ENCODE assay signal across 8 cellular contexts in genomic region chr20:47574616-47575401, GRCh38.
A peak's percentile ranks its signal among the peaks of the same experiment; 100 is the strongest.
DNase-seq lines count a peak whose midpoint lies in the region; ATAC-seq and TF ChIP-seq lines count a peak whose summit lies in the region.

No MANE protein-coding gene starts in this region.

- H3K4me3 Mint-ChIP-seq in CD14-positive monocyte: no peak overlapping the region

- no peak overlapping the region for H3K23ac ChIP-seq in mesendoderm (ENCODE audit: low read length)

- DNase-seq in RKO (ENCODE audit: low spot score): peak; percentile 5
- peak; percentile 40 for DNase-seq in glomerular visceral epithelial cell (ENCODE audit: extremely low spot score)
- DNase-seq in activated CD8-positive, alpha-beta memory T cell treated with anti-CD3 and anti-CD28 coated beads for 24 hours: no peak
- DNase-seq in CD14-positive monocyte (ENCODE audit: low spot score): no peak
- no peak for DNase-seq in mesendoderm

- H3K4me2 ChIP-seq in BLaER1 (peak overlapping the region; percentile 64), mesendoderm (ENCODE audit: low read length) (no peak overlapping the region)

- H3K4me1 Mint-ChIP-seq in CD14-positive monocyte: peaks cover 40% of the 10 kb centered on the region

- no peak overlapping the region for H3K56ac ChIP-seq in mesendoderm (ENCODE audit: low read length)

- peaks cover 8 to 22% of the 10 kb centered on the region in 2 donors for H3K36me3 Mint-ChIP-seq in CD14-positive monocyte

- peaks cover 0 to 2% (median 0%) of the 10 kb centered on the region in 3 donors for H3K27me3 Mint-ChIP-seq in CD14-positive monocyte (ENCODE audit: low read depth in 3 of 3)

- peaks cover 0 to 8% (median 1%) of the 10 kb centered on the region in 7 donors for H3K9me3 Mint-ChIP-seq in CD14-positive monocyte

- H4K20me1 ChIP-seq in BLaER1: 0 out of 2 replicates have a peak, but pooled peaks cover 11% of the 10 kb centered on the region

- H3K36me3 ChIP-seq in BLaER1 (peaks cover 31% of the 10 kb centered on the region), HUES48 (ENCODE audit: control insufficient read depth, insufficient read depth, low read length) (no peaks in the 10 kb centered on the region), mesendoderm (ENCODE audit: control insufficient read depth, insufficient read depth, low read length) (no peaks in the 10 kb centered on the region)

- H3K27ac ChIP-seq in BLaER1: peak overlapping the region; percentile 18; the same call in 1 of the 2 replicates
- H3K27ac ChIP-seq in HUES48 (ENCODE audit: low read depth, low read length): peak overlapping the region; percentile 22
- H3K27ac ChIP-seq in mesendoderm (ENCODE audit: low read depth, low read length): no peak overlapping the region

- H3K4ac ChIP-seq in mesendoderm (ENCODE audit: low read depth, low read length): no peak overlapping the region

- H3K79me2 ChIP-seq in mesendoderm (ENCODE audit: control insufficient read depth, insufficient read depth, low read length): peaks cover 3% of the 10 kb centered on the region

- no peak overlapping the region for H2BK15ac ChIP-seq in mesendoderm (replicated peaks; ENCODE audit: low read depth)

- H3K4me3 ChIP-seq in BLaER1: no peak overlapping the region
- 0 out of 2 replicates have a peak overlapping the region, but pooled peaks have one; percentile 14 for H3K4me3 ChIP-seq in HUES48 (ENCODE audit: low read depth, low read length)
- H3K4me3 ChIP-seq in mesendoderm (ENCODE audit: low read length): no peak overlapping the region

- H3K4me1 ChIP-seq in BLaER1: peaks cover 46% of the 10 kb centered on the region
- H3K4me1 ChIP-seq in HUES48 (ENCODE audit: control insufficient read depth, insufficient read depth, low read length): peaks cover 49% of the 10 kb centered on the region
- H3K4me1 ChIP-seq in mesendoderm (ENCODE audit: control insufficient read depth, low read depth, low read length): peaks cover 5% of the 10 kb centered on the region

- H3K18ac ChIP-seq in mesendoderm (ENCODE audit: low read length): no peak overlapping the region

- no peak overlapping the region for H2AK5ac ChIP-seq in mesendoderm (ENCODE audit: low read length)

- intact Hi-C loops in CD14-positive monocyte (cut with micrococcal nuclease): no loop called here

- no peak overlapping the region for H4K8ac ChIP-seq in mesendoderm (ENCODE audit: low read depth, low read length)

- H3K79me1 ChIP-seq in mesendoderm (ENCODE audit: low read length): peaks cover 4% of the 10 kb centered on the region

- H2BK5ac ChIP-seq in mesendoderm (ENCODE audit: low read length): no peak overlapping the region

- no peaks in the 10 kb centered on the region for H3K27me3 ChIP-seq in BLaER1
- no peaks in the 10 kb centered on the region for H3K27me3 ChIP-seq in HUES48 (ENCODE audit: control insufficient read depth, insufficient read depth, low read length)
- H3K27me3 ChIP-seq in mesendoderm (ENCODE audit: insufficient read depth, low read length, poor library complexity): no peaks in the 10 kb centered on the region

- no CpG with 5 or more reads among the region's 4 CpGs for WGBS in mesendoderm (ENCODE audit: extremely low coverage, insufficient coverage, low lambda C conversion rate)

- H3K9ac ChIP-seq in BLaER1: no peak overlapping the region
- H3K9ac ChIP-seq in HUES48 (ENCODE audit: low read depth, low read length): no peak overlapping the region
- no peak overlapping the region for H3K9ac ChIP-seq in mesendoderm (ENCODE audit: low read length)

- TF ChIP-seq CTCF in CD14-positive monocyte (IDR thresholded peaks at IDR 0.05): no peak

- no peak for ATAC-seq in GM19395 (IDR thresholded peaks at IDR 0.05; ENCODE audit: unreplicated experiment)

- no peak overlapping the region for H4K5ac ChIP-seq in mesendoderm (ENCODE audit: low read length)

- no peak overlapping the region for H2BK120ac ChIP-seq in mesendoderm (ENCODE audit: low read depth, low read length)

- H3K27ac Mint-ChIP-seq in CD14-positive monocyte: no peak overlapping the region

- peaks cover 29% of the 10 kb centered on the region for H3K9me3 ChIP-seq in BLaER1
- H3K9me3 ChIP-seq in HUES48 (ENCODE audit: control insufficient read depth, insufficient read depth, low read length): no peaks in the 10 kb centered on the region

Comparison
In these comparisons a context has a peak if more than half of its experiments do, and no peak if none do; other contexts are left out.
1. DNase-seq: peak in RKO (single experiment) and glomerular visceral epithelial cell (single experiment); none in activated CD8-positive, alpha-beta memory T cell treated with anti-CD3 and anti-CD28 coated beads for 24 hours (single experiment), CD14-positive monocyte (single experiment) and mesendoderm (single experiment).